ENCODE assay signal across 27 cellular contexts in genomic region chr16:50954469-50954868, GRCh38.
"Had no signal": no experiment of that assay in that cellular context is flagged by ENCODE, and none has a peak within 500 bp of the region (broad histone marks: within the 10 kb centered on the region; RNA-seq: fewer than 3 reads in every experiment).

No MANE protein-coding gene starts in this region.

- FAIRE-seq: endothelial cell of umbilical vein, islet of Langerhans had no signal

- H3K4me3 ChIP-seq: coronary artery, esophagus muscularis mucosa, gastroesophageal sphincter, heart left ventricle, hepatocyte, left lung, mucosa of descending colon, psoas muscle, skin epidermis, spleen, testis, tibial artery had no signal

- H3K4me1 ChIP-seq: esophagus muscularis mucosa, foreskin keratinocyte, gastroesophageal sphincter, heart left ventricle, left lung, psoas muscle, spleen, testis, tibial artery had no signal

- ATAC-seq: foreskin keratinocyte; gastroesophageal sphincter; heart left ventricle; left cardiac atrium; left lung; mucosa of descending colon; psoas muscle; stimulated activated memory B cell treated with anti-CD40 and anti-IgM and Interleukin-4, amounts not matched to agents 10 μg/mL and 1 μg/mL and 100 μg/mL, for 72 hours; stimulated activated naive CD8-positive, alpha-beta T cell treated with anti-CD3 and anti-CD28 coated beads, Interleukin-15, Interleukin-2, amounts not matched to agents 100 U/mL and 50 U/mL, for 24 hours had no signal

- H3K36me3 ChIP-seq: esophagus muscularis mucosa, gastroesophageal sphincter, heart left ventricle, left lung, spleen, tibial artery had no signal

- H3K4me2 ChIP-seq: hepatocyte had no signal

- H3K9me3 ChIP-seq: esophagus muscularis mucosa, gastroesophageal sphincter, heart left ventricle, left lung, mucosa of descending colon, psoas muscle, spleen, testis, tibial artery had no signal

- H3K27me3 ChIP-seq: foreskin keratinocyte, hepatocyte, testis had no signal

- H2AFZ ChIP-seq: hepatocyte had no signal

- H3K27ac ChIP-seq: coronary artery, esophagus muscularis mucosa, foreskin keratinocyte, gastroesophageal sphincter, heart left ventricle, hepatocyte, left lung, psoas muscle, skin epidermis, spleen, testis, tibial artery had no signal

- H3K79me2 ChIP-seq: hepatocyte had no signal

- DNase-seq: dermis blood vessel endothelial cell; effector memory CD4-positive, alpha-beta T cell; foreskin keratinocyte; heart left ventricle; left cardiac atrium; left lung; mesenchymal stem cell; mucosa of descending colon; naive B cell; nucleus accumbens; posterior cingulate gyrus; psoas muscle; right cardiac atrium; spleen; stimulated activated CD4-positive, alpha-beta T cell treated with anti-CD3 and anti-CD28 coated beads, Interleukin-4, amount 100 ng/mL, for 4 hours; stimulated activated naive CD8-positive, alpha-beta T cell treated with anti-CD3 and anti-CD28 coated beads, Interleukin-15, Interleukin-2, amounts not matched to agents 100 U/mL and 50 U/mL, for 24 hours; substantia nigra; testis; tibial artery had no signal
